In genomic region chr1:209305221-209305954, GRCh38 we compare ENCODE assay signal across 29 cellular contexts.
"Had no signal": no experiment of that assay in that cellular context is flagged by ENCODE, and none has a peak within 500 bp of the region (broad histone marks: within the 10 kb centered on the region; RNA-seq: fewer than 3 reads in every experiment).

No MANE protein-coding gene starts in this region.

- DNase-seq: activated B cell treated with CpG ODN at 0.5 μM for 24 hours; activated CD4-positive, alpha-beta memory T cell treated with anti-CD3 and anti-CD28 coated beads for 36 hours; activated CD4-positive, alpha-beta T cell treated with anti-CD3 and anti-CD28 coated beads for 1 hour; activated CD4-positive, alpha-beta T cell treated with anti-CD3 and anti-CD28 coated beads, Interleukin-2, amount 10 ng/mL, durations not matched to agents 24 days and 14 days; activated CD8-positive, alpha-beta memory T cell treated with anti-CD3 and anti-CD28 coated beads for 24 hours; activated gamma-delta T cell; activated naive CD4-positive, alpha-beta T cell treated with anti-CD3 and anti-CD28 coated beads for 36 hours; activated naive CD8-positive, alpha-beta T cell treated with anti-CD3 and anti-CD28 coated beads, Interleukin-2, amount 10 ng/mL, durations not matched to agents 7 days and 5 days; activated T-cell treated with anti-CD3 and anti-CD28 coated beads for 4 hours; activated T-cell treated with anti-CD3 and anti-CD28 coated beads, Interleukin-2, amount 50 U/mL, for 48 hours; adrenal gland; anterior cingulate cortex; caudate nucleus; KG1; NCI-H1048; NCI-H146; NCI-H187 treated with DMSO at 0.1 percent for 48 hours; NCI-H2081 treated with DMSO at 0.1 percent for 48 hours; NCI-H226; NCI-H526; NCI-H774; NK-92 treated with Interleukin-12 subunit alpha and Interleukin-12 subunit beta, amount 100 ng/mL, for 24 hours; SHP77; SW 1271 had no signal

- H3K36me3 ChIP-seq: adrenal gland, breast epithelium, SJSA1 had no signal

- H3K9me3 Mint-ChIP-seq: activated B cell treated with CpG ODN at 0.5 μM for 24 hours; activated CD4-positive, alpha-beta memory T cell treated with anti-CD3 and anti-CD28 coated beads for 36 hours; activated CD4-positive, alpha-beta T cell treated with anti-CD3 and anti-CD28 coated beads, Interleukin-2, amount 10 ng/mL, durations not matched to agents 24 days and 14 days; activated naive CD4-positive, alpha-beta T cell treated with anti-CD3 and anti-CD28 coated beads for 36 hours; activated naive CD8-positive, alpha-beta T cell treated with anti-CD3 and anti-CD28 coated beads, Interleukin-2, amount 10 ng/mL, durations not matched to agents 7 days and 5 days; activated T-helper 17 cell treated with anti-CD3 and anti-CD28 coated beads, Interleukin-2, amount 50 U/mL, for 72 hours; T-helper 1 cell treated with Interleukin-12 subunit alpha and Interleukin-12 subunit beta and Interleukin-4 antibody, amounts not matched to agents 30 μg/mL and 1 μg/mL, for 36 hours had no signal

- H3K27ac Mint-ChIP-seq: activated B cell treated with CpG ODN at 0.5 μM for 24 hours; activated CD4-positive, alpha-beta memory T cell treated with anti-CD3 and anti-CD28 coated beads for 36 hours; activated CD4-positive, alpha-beta T cell treated with anti-CD3 and anti-CD28 coated beads, Interleukin-2, amount 10 ng/mL, durations not matched to agents 24 days and 14 days; activated naive CD4-positive, alpha-beta T cell treated with anti-CD3 and anti-CD28 coated beads for 36 hours; activated naive CD8-positive, alpha-beta T cell treated with anti-CD3 and anti-CD28 coated beads, Interleukin-2, amount 10 ng/mL, durations not matched to agents 7 days and 5 days; activated T-helper 17 cell treated with anti-CD3 and anti-CD28 coated beads, Interleukin-2, amount 50 U/mL, for 72 hours; T-helper 1 cell treated with Interleukin-12 subunit alpha and Interleukin-12 subunit beta and Interleukin-4 antibody, amounts not matched to agents 30 μg/mL and 1 μg/mL, for 36 hours had no signal

- H3K27me3 ChIP-seq: adrenal gland, SJSA1 had no signal

- H3K27ac ChIP-seq: adrenal gland, breast epithelium, SJSA1 had no signal

- ATAC-seq: activated T-helper 17 cell treated with anti-CD3 and anti-CD28 coated beads, Interleukin-2, amount 50 U/mL, for 72 hours; SK-N-SH treated with all-trans-retinoic acid at 6 μM for 48 hours had no signal

- H3K4me1 Mint-ChIP-seq: activated B cell treated with CpG ODN at 0.5 μM for 24 hours; activated CD4-positive, alpha-beta T cell treated with anti-CD3 and anti-CD28 coated beads, Interleukin-2, amount 10 ng/mL, durations not matched to agents 24 days and 14 days; activated naive CD8-positive, alpha-beta T cell treated with anti-CD3 and anti-CD28 coated beads, Interleukin-2, amount 10 ng/mL, durations not matched to agents 7 days and 5 days; activated T-helper 17 cell treated with anti-CD3 and anti-CD28 coated beads, Interleukin-2, amount 50 U/mL, for 72 hours had no signal

- H3K4me3 ChIP-seq: adrenal gland, breast epithelium, SJSA1 had no signal

- H3K36me3 Mint-ChIP-seq: activated CD4-positive, alpha-beta memory T cell treated with anti-CD3 and anti-CD28 coated beads for 36 hours; activated naive CD8-positive, alpha-beta T cell treated with anti-CD3 and anti-CD28 coated beads, Interleukin-2, amount 10 ng/mL, durations not matched to agents 7 days and 5 days had no signal

- H3K4me3 Mint-ChIP-seq: activated B cell treated with CpG ODN at 0.5 μM for 24 hours; activated CD4-positive, alpha-beta memory T cell treated with anti-CD3 and anti-CD28 coated beads for 36 hours; activated CD4-positive, alpha-beta T cell treated with anti-CD3 and anti-CD28 coated beads, Interleukin-2, amount 10 ng/mL, durations not matched to agents 24 days and 14 days; activated naive CD4-positive, alpha-beta T cell treated with anti-CD3 and anti-CD28 coated beads for 36 hours; activated naive CD8-positive, alpha-beta T cell treated with anti-CD3 and anti-CD28 coated beads, Interleukin-2, amount 10 ng/mL, durations not matched to agents 7 days and 5 days; activated T-helper 17 cell treated with anti-CD3 and anti-CD28 coated beads, Interleukin-2, amount 50 U/mL, for 72 hours; T-helper 1 cell treated with Interleukin-12 subunit alpha and Interleukin-12 subunit beta and Interleukin-4 antibody, amounts not matched to agents 30 μg/mL and 1 μg/mL, for 36 hours had no signal

- H3K9me3 ChIP-seq: adrenal gland, breast epithelium, SJSA1 had no signal

- H3K4me1 ChIP-seq: adrenal gland, breast epithelium, SJSA1 had no signal
